In the genomic region with DNA sequence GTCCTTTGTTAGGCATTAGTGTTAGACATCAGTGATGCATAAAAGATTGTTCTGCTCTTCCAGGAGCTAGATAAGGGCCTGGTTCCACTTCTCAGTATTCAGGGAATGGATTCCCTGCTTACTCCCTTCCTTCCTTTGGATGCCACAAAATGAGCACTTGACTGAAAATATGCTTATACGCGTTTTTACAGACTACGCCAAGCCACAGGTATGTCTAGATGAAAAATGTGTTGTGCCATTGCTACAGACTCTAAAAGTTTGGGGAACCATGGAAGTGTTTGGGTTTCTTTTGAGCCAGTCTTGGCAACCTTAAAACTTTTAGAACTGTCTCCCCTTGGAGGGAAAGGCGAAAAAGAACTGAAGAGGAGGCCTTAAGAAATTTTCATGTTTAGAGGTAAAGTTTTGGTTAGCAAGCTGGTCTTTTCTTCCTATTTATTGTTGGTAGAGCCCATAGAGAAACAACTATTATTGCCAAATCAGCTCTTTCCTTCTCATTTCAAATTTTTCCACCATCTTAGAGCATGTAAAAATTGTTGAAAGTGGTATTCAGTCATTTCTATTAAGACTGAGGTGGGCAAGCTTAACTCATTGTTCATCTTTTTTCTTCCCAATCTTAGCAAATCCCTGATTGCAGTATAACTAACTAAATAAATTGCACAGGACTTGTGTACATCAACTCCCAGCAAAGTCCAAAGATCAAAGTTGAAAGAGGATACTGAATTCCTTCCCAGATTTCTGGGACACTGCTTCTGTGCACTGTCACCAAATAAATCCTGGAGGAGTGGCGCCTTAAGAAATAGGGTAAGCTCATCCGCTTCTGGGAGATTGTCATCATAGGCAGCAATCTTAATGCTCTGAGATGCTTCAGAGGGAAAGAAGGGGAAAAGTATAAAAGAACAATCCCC, we compare ENCODE assay signal across 14 cellular contexts. TPM values are rescaled to one million over a fixed set of nuclear protein-coding genes. Genes with fewer than 3 reads are reported as not detected.
DNase-seq lines count a peak whose midpoint lies in the region; ATAC-seq and TF ChIP-seq lines count a peak whose summit lies in the region.
"Had no signal": no experiment of that assay in that cellular context is flagged by ENCODE, and none has a peak within 500 bp of the region (broad histone marks: within the 10 kb centered on the region; RNA-seq: fewer than 3 reads in every experiment).

No MANE protein-coding gene starts in this region.

- H3K27me3 ChIP-seq in Loucy (ENCODE audit: insufficient read depth, low read length, poor library complexity, severe bottlenecking), result no peaks in the 10 kb centered on the region
- no peaks in the 10 kb centered on the region for H3K27me3 ChIP-seq in colonic mucosa
- H3K27me3 ChIP-seq in thoracic aorta (replicated peaks; ENCODE audit: insufficient read depth), result no peaks in the 10 kb centered on the region

- TF ChIP-seq CTCF in Loucy (conservative IDR thresholded peaks at IDR 0.05; ENCODE audit: low read length) (no peak), colonic mucosa (IDR thresholded peaks at IDR 0.05) (no peak), mesothelial cell of epicardium (IDR thresholded peaks at IDR 0.05; ENCODE audit: unreplicated experiment) (no peak), thoracic aorta (IDR thresholded peaks at IDR 0.05) (no peak)

- intact Hi-C loops in colonic mucosa (cut with DNase I), result no loop called here

- H3K36me3 Mint-ChIP-seq in mesothelial cell of epicardium, result peaks cover 6% of the 10 kb centered on the region

- H2AFZ ChIP-seq in Loucy (ENCODE audit: low read length), result no peak overlapping the region

- no peaks in the 10 kb centered on the region for H3F3A ChIP-seq in Loucy (ENCODE audit: low read depth)

- peaks cover 48% of the 10 kb centered on the region for H3K4me1 ChIP-seq in Loucy (ENCODE audit: insufficient read depth, low read length, poor library complexity, severe bottlenecking)
- H3K4me1 ChIP-seq in colonic mucosa, result no peaks in the 10 kb centered on the region
- peaks cover 0 to 29% of the 10 kb centered on the region in 2 donors for H3K4me1 ChIP-seq in thoracic aorta (ENCODE audit: control insufficient read depth in 1 of 2, low read depth in 2 of 2)

- H3K79me2 ChIP-seq in Loucy (ENCODE audit: insufficient read depth, low read length), result no peaks in the 10 kb centered on the region

- ATAC-seq in thoracic aorta (ENCODE audit: insufficient number of reproducible peaks, low FRiP score, low read depth), result no peak
- ATAC-seq in GM18858 (IDR thresholded peaks at IDR 0.05; ENCODE audit: unreplicated experiment), result no peak
- no peak for ATAC-seq in HG02884 (IDR thresholded peaks at IDR 0.05; ENCODE audit: unreplicated experiment)

- H3K4me1 Mint-ChIP-seq in mesothelial cell of epicardium, result peaks cover 30% of the 10 kb centered on the region

- H3K27ac Mint-ChIP-seq in mesothelial cell of epicardium, result peak overlapping the region; percentile 22

- peaks cover 18% of the 10 kb centered on the region for H3K9me3 Mint-ChIP-seq in mesothelial cell of epicardium

- H3K36me3 ChIP-seq in Loucy (ENCODE audit: insufficient read depth, low read length) (no peaks in the 10 kb centered on the region), colonic mucosa (no peaks in the 10 kb centered on the region), thoracic aorta (no peaks in the 10 kb centered on the region)
- H3K36me3 ChIP-seq: HAP-1, prostate gland, SJSA1 had no signal

- H4K20me1 ChIP-seq in Loucy (ENCODE audit: insufficient read depth, low read length, poor library complexity, severe bottlenecking), result no peaks in the 10 kb centered on the region

- DNase-seq in colonic mucosa, result no peak
- no peak for DNase-seq in mesothelial cell of epicardium (ENCODE audit: low spot score in 2 of 2, unreplicated experiment in 2 of 2)
- DNase-seq in thoracic aorta (ENCODE audit: low spot score), result no peak
- no peak for DNase-seq in stimulated activated CD4-positive, alpha-beta T cell treated with anti-CD3 and anti-CD28 coated beads, Interleukin-4, amount 100 ng/mL, for 1 hour
- DNase-seq: activated naive CD4-positive, alpha-beta T cell treated with anti-CD3 and anti-CD28 coated beads, Interleukin-2, amount 50 U/mL, for 16 hours; Karpas-422; NCI-H2081; stimulated activated CD4-positive, alpha-beta T cell treated with anti-CD3 and anti-CD28 coated beads, Interleukin-1b, Interleukin-23, amount 100 ng/mL, for 48 hours had no signal

- H3K4me3 ChIP-seq in Loucy (ENCODE audit: low read length, poor library complexity, severe bottlenecking) (peak overlapping the region; percentile 11), colonic mucosa (no peak overlapping the region), thoracic aorta (no peak overlapping the region)
- H3K4me3 ChIP-seq: HAP-1 had no signal

- no peaks in the 10 kb centered on the region for H3K9me2 ChIP-seq in Loucy (replicated peaks; ENCODE audit: low read depth, low read length)

- no peak overlapping the region for H3K4me3 Mint-ChIP-seq in mesothelial cell of epicardium

- H3K9me3 ChIP-seq in Loucy (ENCODE audit: insufficient read depth, low read depth, low read length) (no peaks in the 10 kb centered on the region), colonic mucosa (no peaks in the 10 kb centered on the region), thoracic aorta (no peaks in the 10 kb centered on the region)
- H3K9me3 ChIP-seq: HAP-1, prostate gland, SJSA1 had no signal

- H3K4me2 ChIP-seq in Loucy (ENCODE audit: low read depth, low read length, poor library complexity, severe bottlenecking), result peak overlapping the region; percentile 52

- H3K27me3 Mint-ChIP-seq in mesothelial cell of epicardium (ENCODE audit: low read depth), result no peaks in the 10 kb centered on the region

- H3K9ac ChIP-seq in Loucy (ENCODE audit: low read depth, low read length, poor library complexity, severe bottlenecking) (peak overlapping the region; percentile 29), colonic mucosa (ENCODE audit: low read depth in 2 of 2, low read length in 2 of 2) (peak overlapping the region in 1 of 2 donors; percentile 19)

- H3K27ac ChIP-seq in colonic mucosa, result peak overlapping the region; percentile 51
- H3K27ac ChIP-seq in thoracic aorta, result peak overlapping the region; percentile 50 to 72

RNA-seq across cellular contexts. Expression of a gene that starts 18.9 kb away (rescaled TPM):
- 10 to 100 TPM; 12.5 to 19.5 TPM for total RNA-seq in colonic mucosa
- 21.8 to 26.8 TPM (median 26.8 TPM) in 3 replicates for total RNA-seq in mesothelial cell of epicardium
- total RNA-seq in thoracic aorta, result 1 to 10 TPM; 6.5 to 9.9 TPM
